ENCODE assay signal across 14 cellular contexts in the genomic region with DNA sequence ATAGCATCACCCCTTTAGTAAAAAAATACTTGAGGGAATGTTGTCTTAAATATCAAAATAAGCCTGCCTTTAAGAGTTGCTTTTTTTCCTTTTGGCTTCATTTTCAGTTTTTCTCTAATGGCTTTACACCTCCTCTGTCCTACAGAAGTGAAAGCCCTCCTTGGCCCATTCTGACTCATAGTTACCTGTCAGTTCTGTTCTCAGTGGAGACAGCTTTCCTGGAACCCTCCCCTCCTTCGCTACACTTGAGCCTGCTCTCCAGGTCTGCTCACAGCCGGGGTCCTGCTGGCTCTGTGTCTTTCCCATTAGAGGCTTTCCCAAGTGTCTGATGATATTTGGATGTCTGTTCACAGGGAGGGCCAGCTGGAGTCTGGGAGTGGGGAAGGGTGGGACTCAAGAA.
DNase-seq lines count a peak whose midpoint lies in the region; ATAC-seq and TF ChIP-seq lines count a peak whose summit lies in the region.
"Had no signal": no experiment of that assay in that cellular context is flagged by ENCODE, and none has a peak within 500 bp of the region (broad histone marks: within the 10 kb centered on the region; RNA-seq: fewer than 3 reads in every experiment).

No MANE protein-coding gene starts in this region.

- H3K36me3 ChIP-seq in GM23338 (ENCODE audit: insufficient read depth) (no peaks in the 10 kb centered on the region), aorta (ENCODE audit: control insufficient read depth in 1 of 2, insufficient read depth in 2 of 2, low read length in 1 of 2) (no peaks in the 10 kb centered on the region)

- peaks cover 1% of the 10 kb centered on the region for H3K9me3 ChIP-seq in aorta (ENCODE audit: control insufficient read depth, low read length)

- H4K20me1 ChIP-seq in GM23338 (replicated peaks; ENCODE audit: insufficient read depth): 0 out of 2 replicates have a peak, but pooled peaks cover 7% of the 10 kb centered on the region

- 44 to 60% methylated on average over 2 of the region's 2 CpGs for WGBS in aorta, 2 donors

- no peak overlapping the region for H3K27ac ChIP-seq in GM23338 (ENCODE audit: low read depth)
- no peak overlapping the region for H3K27ac ChIP-seq in aorta (ENCODE audit: low read depth in 1 of 2, low read length in 2 of 2)

- H3K4me1 ChIP-seq in GM23338 (ENCODE audit: insufficient read depth) (peaks cover 9% of the 10 kb centered on the region; the same call in 1 of the 2 replicates), aorta (ENCODE audit: control insufficient read depth in 1 of 2, insufficient read depth in 2 of 2, low read length in 2 of 2) (peaks cover 0 to 2% of the 10 kb centered on the region in 2 donors)

- TF ChIP-seq CTCF in GM23338 (conservative IDR thresholded peaks at IDR 0.05; ENCODE audit: low read depth in 2 of 2): no peak

- H3K4me3 Mint-ChIP-seq in GM23338: no peak overlapping the region
- H3K4me3 Mint-ChIP-seq: activated naive CD4-positive, alpha-beta T cell treated with anti-CD3 and anti-CD28 coated beads, Interleukin-2, amount 50 U/mL, for 24 hours; IgD-negative memory B cell; T-cell had no signal

- H3K79me2 ChIP-seq in GM23338 (replicated peaks; ENCODE audit: insufficient read depth): peaks cover 30% of the 10 kb centered on the region

- H3K4me1 Mint-ChIP-seq in GM23338: no peaks in the 10 kb centered on the region
- H3K4me1 Mint-ChIP-seq: activated naive CD4-positive, alpha-beta T cell treated with anti-CD3 and anti-CD28 coated beads, Interleukin-2, amount 50 U/mL, for 24 hours; IgD-negative memory B cell; T-cell had no signal

- no peaks in the 10 kb centered on the region for H3K27me3 Mint-ChIP-seq in GM23338 (ENCODE audit: insufficient read depth, low read depth, poor library complexity)
- H3K27me3 Mint-ChIP-seq: activated naive CD4-positive, alpha-beta T cell treated with anti-CD3 and anti-CD28 coated beads, Interleukin-2, amount 50 U/mL, for 24 hours; IgD-negative memory B cell; T-cell had no signal

- no peaks in the 10 kb centered on the region for H3K36me3 Mint-ChIP-seq in GM23338 (ENCODE audit: low read depth)
- H3K36me3 Mint-ChIP-seq: activated naive CD4-positive, alpha-beta T cell treated with anti-CD3 and anti-CD28 coated beads, Interleukin-2, amount 50 U/mL, for 24 hours; IgD-negative memory B cell; T-cell had no signal

- H3F3A ChIP-seq in GM23338 (replicated peaks; ENCODE audit: low read depth): no peaks in the 10 kb centered on the region

- peaks cover 4% of the 10 kb centered on the region; the same call in 1 of the 2 replicates for H3K9me2 ChIP-seq in GM23338 (ENCODE audit: insufficient read depth)

- no peaks in the 10 kb centered on the region for H3K27me3 ChIP-seq in GM23338 (ENCODE audit: insufficient read depth)
- H3K27me3 ChIP-seq in aorta (ENCODE audit: control insufficient read depth in 1 of 2, insufficient read depth in 2 of 2, low read length in 1 of 2): no peaks in the 10 kb centered on the region

- intact Hi-C loops in aorta (cut with DNase I): no loop called here

- no peak overlapping the region for H2AFZ ChIP-seq in GM23338

- H3K4me2 ChIP-seq in GM23338: no peak overlapping the region

- peak; percentile 45 for ATAC-seq in GM18868 (IDR thresholded peaks at IDR 0.05; ENCODE audit: unreplicated experiment)
- ATAC-seq in GM23338: peak; percentile 41; the same call in 1 of the 3 replicates
- ATAC-seq in HG03460 (IDR thresholded peaks at IDR 0.05; ENCODE audit: unreplicated experiment): peak; percentile 32
- ATAC-seq in aorta (ENCODE audit: low FRiP score): no peak
- ATAC-seq: T-cell had no signal

- no peak overlapping the region for H3K27ac Mint-ChIP-seq in GM23338
- H3K27ac Mint-ChIP-seq: activated naive CD4-positive, alpha-beta T cell treated with anti-CD3 and anti-CD28 coated beads, Interleukin-2, amount 50 U/mL, for 24 hours; T-cell had no signal

- H3K9me3 Mint-ChIP-seq in GM23338: no peaks in the 10 kb centered on the region
- H3K9me3 Mint-ChIP-seq: activated naive CD4-positive, alpha-beta T cell treated with anti-CD3 and anti-CD28 coated beads, Interleukin-2, amount 50 U/mL, for 24 hours; IgD-negative memory B cell; T-cell had no signal

- H3K4me3 ChIP-seq in GM23338 (no peak overlapping the region), aorta (ENCODE audit: low read length in 2 of 2) (no peak overlapping the region)

- DNase-seq in ELF-1 (ENCODE audit: low read depth, low spot score): peak; percentile 20
- no peak for DNase-seq in GM23338 (ENCODE audit: low spot score)
- no peak for DNase-seq in OCI-M2 (lab: John Stamatoyannopoulos, UW; ENCODE audit: unreplicated experiment)
- DNase-seq in aorta: no peak
- no peak for DNase-seq in SHP77 treated with DMSO at 0.1 percent for 48 hours (lab: John Stamatoyannopoulos, UW)
- no peak for DNase-seq in SIG-M5 (lab: John Stamatoyannopoulos, UW)
- DNase-seq: activated CD4-positive, alpha-beta T cell treated with anti-CD3 and anti-CD28 coated beads, Interleukin-2, amount 50 U/mL, for 4 hours; cortex of kidney; NCI-H1930; T-cell had no signal

TF ChIP-seq in GM23338, 12 proteins besides CTCF, POLR2A, EP300 and RAD21:
- no peak for TF ChIP-seq EZH2 (IDR thresholded peaks at IDR 0.05; ENCODE audit: low read depth, unreplicated experiment)
- TF ChIP-seq STAT1 (IDR thresholded peaks at IDR 0.05; ENCODE audit: unreplicated experiment): no peak
